2 cellular contexts compared by ENCODE assay signal in the genomic region with DNA sequence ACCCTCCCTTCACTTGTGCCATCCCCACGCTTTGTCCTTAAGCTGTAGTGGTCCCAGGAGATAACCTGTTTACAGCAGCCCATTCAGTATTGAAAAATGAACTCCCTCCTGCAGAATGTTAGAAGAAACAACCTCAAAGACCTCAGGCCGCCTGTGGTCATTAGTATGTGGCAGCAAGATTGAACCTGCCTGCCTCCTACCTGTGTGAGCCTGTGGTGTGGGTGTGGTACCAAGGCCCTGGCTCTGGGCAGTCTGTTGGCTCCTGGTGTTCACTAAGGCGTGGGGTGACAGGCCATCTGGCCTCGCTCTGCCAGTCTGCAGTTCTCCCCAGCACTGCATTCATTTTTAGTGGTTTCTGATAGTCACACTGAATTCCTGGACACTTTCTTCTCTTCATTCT.
TF ChIP-seq lines count a peak whose summit lies in the region.

No MANE protein-coding gene starts in this region.

TF ChIP-seq in IMR-90, 13 proteins besides CTCF, POLR2A, EP300 and RAD21:
- TF ChIP-seq ELK1 (IDR thresholded peaks at IDR 0.05; ENCODE audit: borderline replicate concordance, low read depth, low read length) (no peak), MAFK (IDR thresholded peaks at IDR 0.05; ENCODE audit: low read depth, low read length) (no peak), USF2 (IDR thresholded peaks at IDR 0.05; ENCODE audit: low read depth, low read length) (no peak), NFE2L2 (IDR thresholded peaks at IDR 0.05; ENCODE audit: low read depth, low read length) (no peak), SMC3 (IDR thresholded peaks at IDR 0.05; ENCODE audit: low read depth, low read length) (no peak), MXI1 (IDR thresholded peaks at IDR 0.05; ENCODE audit: borderline replicate concordance, low read depth, low read length) (no peak), BHLHE40 (IDR thresholded peaks at IDR 0.05; ENCODE audit: low read depth, low read length) (no peak), CHD1 (IDR thresholded peaks at IDR 0.05; ENCODE audit: low read depth, low read length) (no peak), CEBPB (IDR thresholded peaks at IDR 0.05; ENCODE audit: low read depth, low read length) (no peak), FOS (IDR thresholded peaks at IDR 0.05; ENCODE audit: low read depth, low read length) (no peak), MAZ (IDR thresholded peaks at IDR 0.05; ENCODE audit: borderline replicate concordance, low read depth, low read length) (no peak), RFX5 (IDR thresholded peaks at IDR 0.05; ENCODE audit: low read depth, low read length) (no peak), RCOR1 (IDR thresholded peaks at IDR 0.05; ENCODE audit: insufficient replicate concordance, low read length) (no peak)

TF ChIP-seq in WTC11, 78 proteins besides CTCF, POLR2A, EP300 and RAD21:
- TF ChIP-seq NR1H2 (CRISPR knock-in tag; IDR thresholded peaks at IDR 0.05) (no peak), NR3C1 (CRISPR knock-in tag; conservative IDR thresholded peaks at IDR 0.05; ENCODE audit: low read depth) (no peak), FOXP4 (CRISPR knock-in tag; IDR thresholded peaks at IDR 0.05) (no peak), ZNF232 (CRISPR knock-in tag; IDR thresholded peaks at IDR 0.05) (no peak), GRHL2 (CRISPR knock-in tag; IDR thresholded peaks at IDR 0.05; ENCODE audit: insufficient replicate concordance, severe bottlenecking) (no peak), PREB (CRISPR knock-in tag; IDR thresholded peaks at IDR 0.05; ENCODE audit: borderline replicate concordance) (no peak), E2F4 (CRISPR knock-in tag; IDR thresholded peaks at IDR 0.05; ENCODE audit: borderline replicate concordance, low read depth) (no peak), ETV6 (CRISPR knock-in tag; IDR thresholded peaks at IDR 0.05) (no peak), ESRRA (CRISPR knock-in tag; IDR thresholded peaks at IDR 0.05; ENCODE audit: borderline replicate concordance) (no peak), RELA (CRISPR knock-in tag; IDR thresholded peaks at IDR 0.05; ENCODE audit: borderline replicate concordance) (no peak), HMGA2 (CRISPR knock-in tag; IDR thresholded peaks at IDR 0.05) (no peak), USF1 (CRISPR knock-in tag; IDR thresholded peaks at IDR 0.05) (no peak), STAT6 (CRISPR knock-in tag; conservative IDR thresholded peaks at IDR 0.05; ENCODE audit: low read depth) (no peak), SMAD3 (CRISPR knock-in tag; IDR thresholded peaks at IDR 0.05; ENCODE audit: borderline replicate concordance) (no peak)
- TF ChIP-seq, protein P1, sequence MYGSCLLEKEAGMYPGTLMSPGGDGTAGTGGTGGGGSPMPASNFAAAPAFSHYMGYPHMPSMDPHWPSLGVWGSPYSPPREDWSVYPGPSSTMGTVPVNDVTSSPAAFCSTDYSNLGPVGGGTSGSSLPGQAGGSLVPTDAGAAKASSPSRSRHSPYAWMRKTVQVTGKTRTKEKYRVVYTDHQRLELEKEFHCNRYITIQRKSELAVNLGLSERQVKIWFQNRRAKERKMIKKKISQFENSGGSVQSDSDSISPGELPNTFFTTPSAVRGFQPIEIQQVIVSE (CRISPR knock-in tag; IDR thresholded peaks at IDR 0.05; ENCODE audit: borderline replicate concordance), result no peak
- TF ChIP-seq, protein P2, sequence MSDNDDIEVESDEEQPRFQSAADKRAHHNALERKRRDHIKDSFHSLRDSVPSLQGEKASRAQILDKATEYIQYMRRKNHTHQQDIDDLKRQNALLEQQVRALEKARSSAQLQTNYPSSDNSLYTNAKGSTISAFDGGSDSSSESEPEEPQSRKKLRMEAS (CRISPR knock-in tag; IDR thresholded peaks at IDR 0.05), result no peak
- TF ChIP-seq, protein P3, sequence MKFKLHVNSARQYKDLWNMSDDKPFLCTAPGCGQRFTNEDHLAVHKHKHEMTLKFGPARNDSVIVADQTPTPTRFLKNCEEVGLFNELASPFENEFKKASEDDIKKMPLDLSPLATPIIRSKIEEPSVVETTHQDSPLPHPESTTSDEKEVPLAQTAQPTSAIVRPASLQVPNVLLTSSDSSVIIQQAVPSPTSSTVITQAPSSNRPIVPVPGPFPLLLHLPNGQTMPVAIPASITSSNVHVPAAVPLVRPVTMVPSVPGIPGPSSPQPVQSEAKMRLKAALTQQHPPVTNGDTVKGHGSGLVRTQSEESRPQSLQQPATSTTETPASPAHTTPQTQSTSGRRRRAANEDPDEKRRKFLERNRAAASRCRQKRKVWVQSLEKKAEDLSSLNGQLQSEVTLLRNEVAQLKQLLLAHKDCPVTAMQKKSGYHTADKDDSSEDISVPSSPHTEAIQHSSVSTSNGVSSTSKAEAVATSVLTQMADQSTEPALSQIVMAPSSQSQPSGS (CRISPR knock-in tag; IDR thresholded peaks at IDR 0.05; ENCODE audit: borderline replicate concordance, low read depth), result no peak
- TF ChIP-seq, protein P4, sequence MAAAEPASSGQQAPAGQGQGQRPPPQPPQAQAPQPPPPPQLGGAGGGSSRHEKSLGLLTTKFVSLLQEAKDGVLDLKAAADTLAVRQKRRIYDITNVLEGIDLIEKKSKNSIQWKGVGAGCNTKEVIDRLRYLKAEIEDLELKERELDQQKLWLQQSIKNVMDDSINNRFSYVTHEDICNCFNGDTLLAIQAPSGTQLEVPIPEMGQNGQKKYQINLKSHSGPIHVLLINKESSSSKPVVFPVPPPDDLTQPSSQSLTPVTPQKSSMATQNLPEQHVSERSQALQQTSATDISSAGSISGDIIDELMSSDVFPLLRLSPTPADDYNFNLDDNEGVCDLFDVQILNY (CRISPR knock-in tag; IDR thresholded peaks at IDR 0.05), result no peak
TF ChIP-seq in WTC11: peak in this region for 0.
